In genomic region chr9:131738838-131739191, GRCh38 we compare ENCODE assay signal across 8 cellular contexts. TPM values are rescaled to one million over a fixed set of nuclear protein-coding genes. Genes with fewer than 3 reads are reported as not detected.
DNase-seq lines count a peak whose midpoint lies in the region; ATAC-seq and TF ChIP-seq lines count a peak whose summit lies in the region.

No MANE protein-coding gene starts in this region.

- H3K27ac ChIP-seq in BLaER1: peak overlapping the region; percentile 97
- H3K27ac ChIP-seq in liver (ENCODE audit: low read depth in 1 of 2, low read length in 2 of 2): peak overlapping the region; percentile 77 to 88
- H3K27ac ChIP-seq in upper lobe of right lung: peak overlapping the region; percentile 87

- intact Hi-C loops in upper lobe of right lung (cut with DNase I): loop anchor here (10.0 kb wide), 1 partner anchor 64 kb away; no protein-coding TSS in a partner anchor

- H3K4me2 ChIP-seq in BLaER1: peak overlapping the region; percentile 98

- peak; percentile 9 to 16 for TF ChIP-seq RAD21 in liver (IDR thresholded peaks at IDR 0.05)

- peak overlapping the region; percentile 78 for H3K27ac Mint-ChIP-seq in HFFc6

- H3K36me3 ChIP-seq in BLaER1 (no peaks in the 10 kb centered on the region), liver (ENCODE audit: control insufficient read depth in 4 of 4, insufficient read depth in 3 of 4, low read depth in 1 of 4, low read length in 3 of 4) (no peaks in the 10 kb centered on the region), upper lobe of right lung (no peaks in the 10 kb centered on the region)

- in situ Hi-C loops in astrocyte of the cerebellum (cut with HindIII; ENCODE audit: low sequenced_read_pairs): no loop called here

- H4K20me1 ChIP-seq in BLaER1: peaks cover 53% of the 10 kb centered on the region

- peaks cover 19% of the 10 kb centered on the region for H3K36me3 Mint-ChIP-seq in HFFc6 (ENCODE audit: low read depth)

- H3K4me3 Mint-ChIP-seq in HFFc6: peak overlapping the region; percentile 94

- no peaks in the 10 kb centered on the region for H3K9me3 Mint-ChIP-seq in HFFc6

- H3K4me3 ChIP-seq in BLaER1 (peak overlapping the region; percentile 93), astrocyte of the cerebellum (ENCODE audit: low read depth, low read length) (peak overlapping the region; percentile 48), liver (ENCODE audit: low read depth in 1 of 3, low read length in 3 of 3) (peak overlapping the region; percentile 57 to 84 (median 78)), upper lobe of right lung (peak overlapping the region; percentile 70)

- no peak for TF ChIP-seq CTCF in HFFc6 (IDR thresholded peaks at IDR 0.05)
- TF ChIP-seq CTCF in astrocyte of the cerebellum (IDR thresholded peaks at IDR 0.05; ENCODE audit: low read depth, low read length, missing control alignments): no peak
- no peak for TF ChIP-seq CTCF in liver (IDR thresholded peaks at IDR 0.05; ENCODE audit: low read depth, low read length, missing input control)
- no peak for TF ChIP-seq CTCF in upper lobe of right lung (IDR thresholded peaks at IDR 0.05)

- peak overlapping the region; percentile 96 for H3K9ac ChIP-seq in BLaER1
- H3K9ac ChIP-seq in liver (ENCODE audit: low read depth in 1 of 2, low read length in 2 of 2): peak overlapping the region; percentile 69 to 92

- WGBS in liver: 7% methylated on average over 7 of the region's 7 CpGs

- ATAC-seq in upper lobe of right lung (peak; percentile 17), HG03520 (IDR thresholded peaks at IDR 0.05; ENCODE audit: unreplicated experiment) (no peak), GM18858 (IDR thresholded peaks at IDR 0.05; ENCODE audit: unreplicated experiment) (no peak)

- H3K27me3 ChIP-seq in BLaER1 (no peaks in the 10 kb centered on the region), liver (ENCODE audit: control insufficient read depth in 4 of 4, insufficient read depth in 4 of 4, low read length in 3 of 4) (no peaks in the 10 kb centered on the region), upper lobe of right lung (no peaks in the 10 kb centered on the region)

- H3K4me1 ChIP-seq in BLaER1 (peaks cover 69% of the 10 kb centered on the region), liver (ENCODE audit: control insufficient read depth in 4 of 4, insufficient read depth in 4 of 4, low read length in 3 of 4) (peaks cover 25 to 46% (median 41%) of the 10 kb centered on the region in 4 donors), upper lobe of right lung (peaks cover 51% of the 10 kb centered on the region)

- H3K4me1 Mint-ChIP-seq in HFFc6 (ENCODE audit: low read depth): peaks cover 52% of the 10 kb centered on the region

- H3K9me3 ChIP-seq in BLaER1 (no peaks in the 10 kb centered on the region), liver (ENCODE audit: control insufficient read depth in 4 of 4, low read length in 3 of 4) (no peaks in the 10 kb centered on the region), upper lobe of right lung (no peaks in the 10 kb centered on the region)

- no peaks in the 10 kb centered on the region; the same call in none of the 2 replicates for H3K27me3 Mint-ChIP-seq in HFFc6 (ENCODE audit: insufficient read depth)

- DNase-seq in HFFc6 (no peak), astrocyte of the cerebellum (ENCODE audit: low read depth) (no peak), upper lobe of right lung (no peak), H4 (ENCODE audit: low spot score) (no peak)

TF ChIP-seq in liver, 16 proteins besides CTCF, POLR2A, EP300 and RAD21:
- TF ChIP-seq, protein P1, sequence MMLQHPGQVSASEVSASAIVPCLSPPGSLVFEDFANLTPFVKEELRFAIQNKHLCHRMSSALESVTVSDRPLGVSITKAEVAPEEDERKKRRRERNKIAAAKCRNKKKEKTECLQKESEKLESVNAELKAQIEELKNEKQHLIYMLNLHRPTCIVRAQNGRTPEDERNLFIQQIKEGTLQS (IDR thresholded peaks at IDR 0.05): no peak
- TF ChIP-seq HNF4A (conservative IDR thresholded peaks at IDR 0.05): peak in 1 of 2 donors; percentile 13
- TF ChIP-seq JUND (IDR thresholded peaks at IDR 0.05): no peak
- TF ChIP-seq NR2F2 (IDR thresholded peaks at IDR 0.05): no peak
- TF ChIP-seq, protein P2, sequence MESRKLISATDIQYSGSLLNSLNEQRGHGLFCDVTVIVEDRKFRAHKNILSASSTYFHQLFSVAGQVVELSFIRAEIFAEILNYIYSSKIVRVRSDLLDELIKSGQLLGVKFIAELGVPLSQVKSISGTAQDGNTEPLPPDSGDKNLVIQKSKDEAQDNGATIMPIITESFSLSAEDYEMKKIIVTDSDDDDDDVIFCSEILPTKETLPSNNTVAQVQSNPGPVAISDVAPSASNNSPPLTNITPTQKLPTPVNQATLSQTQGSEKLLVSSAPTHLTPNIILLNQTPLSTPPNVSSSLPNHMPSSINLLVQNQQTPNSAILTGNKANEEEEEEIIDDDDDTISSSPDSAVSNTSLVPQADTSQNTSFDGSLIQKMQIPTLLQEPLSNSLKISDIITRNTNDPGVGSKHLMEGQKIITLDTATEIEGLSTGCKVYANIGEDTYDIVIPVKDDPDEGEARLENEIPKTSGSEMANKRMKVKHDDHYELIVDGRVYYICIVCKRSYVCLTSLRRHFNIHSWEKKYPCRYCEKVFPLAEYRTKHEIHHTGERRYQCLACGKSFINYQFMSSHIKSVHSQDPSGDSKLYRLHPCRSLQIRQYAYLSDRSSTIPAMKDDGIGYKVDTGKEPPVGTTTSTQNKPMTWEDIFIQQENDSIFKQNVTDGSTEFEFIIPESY (IDR thresholded peaks at IDR 0.05): no peak
- TF ChIP-seq TAF1 (conservative IDR thresholded peaks at IDR 0.05): no peak
- TF ChIP-seq SP1 (IDR thresholded peaks at IDR 0.05): peak; percentile 9
- no peak for TF ChIP-seq EGR1 (IDR thresholded peaks at IDR 0.05; ENCODE audit: low read depth in 2 of 2)
- TF ChIP-seq, protein P3, sequence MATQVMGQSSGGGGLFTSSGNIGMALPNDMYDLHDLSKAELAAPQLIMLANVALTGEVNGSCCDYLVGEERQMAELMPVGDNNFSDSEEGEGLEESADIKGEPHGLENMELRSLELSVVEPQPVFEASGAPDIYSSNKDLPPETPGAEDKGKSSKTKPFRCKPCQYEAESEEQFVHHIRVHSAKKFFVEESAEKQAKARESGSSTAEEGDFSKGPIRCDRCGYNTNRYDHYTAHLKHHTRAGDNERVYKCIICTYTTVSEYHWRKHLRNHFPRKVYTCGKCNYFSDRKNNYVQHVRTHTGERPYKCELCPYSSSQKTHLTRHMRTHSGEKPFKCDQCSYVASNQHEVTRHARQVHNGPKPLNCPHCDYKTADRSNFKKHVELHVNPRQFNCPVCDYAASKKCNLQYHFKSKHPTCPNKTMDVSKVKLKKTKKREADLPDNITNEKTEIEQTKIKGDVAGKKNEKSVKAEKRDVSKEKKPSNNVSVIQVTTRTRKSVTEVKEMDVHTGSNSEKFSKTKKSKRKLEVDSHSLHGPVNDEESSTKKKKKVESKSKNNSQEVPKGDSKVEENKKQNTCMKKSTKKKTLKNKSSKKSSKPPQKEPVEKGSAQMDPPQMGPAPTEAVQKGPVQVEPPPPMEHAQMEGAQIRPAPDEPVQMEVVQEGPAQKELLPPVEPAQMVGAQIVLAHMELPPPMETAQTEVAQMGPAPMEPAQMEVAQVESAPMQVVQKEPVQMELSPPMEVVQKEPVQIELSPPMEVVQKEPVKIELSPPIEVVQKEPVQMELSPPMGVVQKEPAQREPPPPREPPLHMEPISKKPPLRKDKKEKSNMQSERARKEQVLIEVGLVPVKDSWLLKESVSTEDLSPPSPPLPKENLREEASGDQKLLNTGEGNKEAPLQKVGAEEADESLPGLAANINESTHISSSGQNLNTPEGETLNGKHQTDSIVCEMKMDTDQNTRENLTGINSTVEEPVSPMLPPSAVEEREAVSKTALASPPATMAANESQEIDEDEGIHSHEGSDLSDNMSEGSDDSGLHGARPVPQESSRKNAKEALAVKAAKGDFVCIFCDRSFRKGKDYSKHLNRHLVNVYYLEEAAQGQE (IDR thresholded peaks at IDR 0.05): no peak
- no peak for TF ChIP-seq FOXA2 (IDR thresholded peaks at IDR 0.05)
- TF ChIP-seq FOXA1 (IDR thresholded peaks at IDR 0.05): no peak
- peak; percentile 26 to 45 for TF ChIP-seq RXRA (IDR thresholded peaks at IDR 0.05)
- TF ChIP-seq YY1 (IDR thresholded peaks at IDR 0.05): peak; percentile 34
- TF ChIP-seq HNF4G (IDR thresholded peaks at IDR 0.05): no peak
- TF ChIP-seq MAX (IDR thresholded peaks at IDR 0.05): no peak
- TF ChIP-seq GABPA (IDR thresholded peaks at IDR 0.05 in 1 of 2, conservative IDR thresholded peaks at IDR 0.05 in 1 of 2): no peak

RNA-seq across cellular contexts. Expression of gene RAPGEF1, which starts 1.1 kb away (rescaled TPM):
- 10 to 100 TPM; 38.6 to 46.6 (median 42.3) TPM for total RNA-seq in HFFc6 (2021; fragmentation: NEBNext Ultra II Directional; extraction: Animal tissue kit (Norgen Biotek cat#: 25700))
- total RNA-seq in liver (10 to 100 TPM; 14.1 to 19.6 TPM), upper lobe of right lung (144 TPM)
- 10 to 100 TPM in 1 of 2 donors, 1 to 10 TPM in 1; 5.6 to 19.7 TPM for polyA plus RNA-seq in liver
- 7.5 and 9.7 TPM in 2 replicates for total RNA-seq in H4 (2014; rRNA removed; shearing (Covaris generic))
